Comparison of ENCODE assay signal across 18 cellular contexts in the genomic region with DNA sequence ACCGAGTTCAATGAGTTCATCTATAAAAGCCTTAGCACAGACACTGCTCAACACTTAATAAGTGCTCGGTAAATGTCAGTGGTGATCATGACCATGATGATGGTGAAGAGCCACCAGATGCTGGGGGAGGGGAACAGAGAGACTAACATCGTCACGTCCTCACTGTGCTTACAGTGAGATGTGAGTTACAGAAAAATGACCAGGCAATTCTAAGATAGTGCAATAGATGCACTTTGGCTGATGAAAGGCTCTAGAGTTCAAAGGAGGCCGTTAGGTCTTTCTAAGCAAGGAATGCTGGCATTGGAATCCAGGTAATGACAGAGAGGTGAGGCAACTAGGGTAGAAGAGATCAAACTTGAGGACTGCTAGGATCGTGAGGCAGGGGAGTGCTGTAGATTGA. TPM values are rescaled to one million over a fixed set of nuclear protein-coding genes. Genes with fewer than 3 reads are reported as not detected.
DNase-seq lines count a peak whose midpoint lies in the region; ATAC-seq, FAIRE-seq and TF ChIP-seq lines count a peak whose summit lies in the region.
"Had no signal": no experiment of that assay in that cellular context is flagged by ENCODE, and none has a peak within 500 bp of the region (broad histone marks: within the 10 kb centered on the region; RNA-seq: fewer than 3 reads in every experiment).

No MANE protein-coding gene starts in this region.

- no peak overlapping the region for H3K9ac ChIP-seq in mesenchymal stem cell (ENCODE audit: low read length)
- no peak overlapping the region for H3K9ac ChIP-seq in trophoblast cell (ENCODE audit: low read length)

- H3K27me3 ChIP-seq in GM23338 (ENCODE audit: insufficient read depth) (no peaks in the 10 kb centered on the region), bronchial epithelial cell (ENCODE audit: control insufficient read depth, insufficient read depth, low read length) (no peaks in the 10 kb centered on the region), mesenchymal stem cell (ENCODE audit: control insufficient read depth in 1 of 2, insufficient read depth in 1 of 2, low read length in 2 of 2) (no peaks in the 10 kb centered on the region), trophoblast cell (ENCODE audit: insufficient read depth, low read length) (no peaks in the 10 kb centered on the region)

- H2AK5ac ChIP-seq in mesenchymal stem cell (ENCODE audit: low read length, severe bottlenecking) (peak overlapping the region; percentile 15), trophoblast cell (ENCODE audit: low read length) (no peak overlapping the region)

- H3K9me3 Mint-ChIP-seq in GM23338: no peaks in the 10 kb centered on the region
- H3K9me3 Mint-ChIP-seq in immature natural killer cell: no peaks in the 10 kb centered on the region
- H3K9me3 Mint-ChIP-seq: CD4-positive, alpha-beta T cell had no signal

- peaks cover 3% of the 10 kb centered on the region; the same call in 1 of the 3 replicates for H3K36me3 Mint-ChIP-seq in GM23338 (ENCODE audit: low read depth)
- H3K36me3 Mint-ChIP-seq in immature natural killer cell: peaks cover 0 to 4% (median 0%) of the 10 kb centered on the region in 3 donors

- H3K4me1 ChIP-seq in GM23338 (ENCODE audit: insufficient read depth) (peaks cover 11% of the 10 kb centered on the region), mesenchymal stem cell (ENCODE audit: control insufficient read depth, insufficient read depth, low read depth, low read length) (peaks cover 12% of the 10 kb centered on the region), trophoblast cell (ENCODE audit: control insufficient read depth in 1 of 2, insufficient read depth in 2 of 2, low read length in 2 of 2) (peaks cover 4 to 7% of the 10 kb centered on the region in 2 experiments)

- no peak overlapping the region for H3K27ac ChIP-seq in GM23338 (ENCODE audit: low read depth)
- no peak overlapping the region for H3K27ac ChIP-seq in mesenchymal stem cell (ENCODE audit: low read length, poor library complexity, severe bottlenecking)
- H3K27ac ChIP-seq in trophoblast cell (ENCODE audit: low read depth, low read length): no peak overlapping the region

- ATAC-seq in GM23338: no peak
- ATAC-seq in GM19035 (IDR thresholded peaks at IDR 0.05; ENCODE audit: unreplicated experiment): no peak
- no peak for ATAC-seq in GM18498 (IDR thresholded peaks at IDR 0.05; ENCODE audit: unreplicated experiment)
- ATAC-seq: HCT116 had no signal

- H3K14ac ChIP-seq in mesenchymal stem cell (ENCODE audit: low read length in 2 of 2) (no peak overlapping the region), trophoblast cell (ENCODE audit: low read length) (no peak overlapping the region)

- no peak overlapping the region for H2BK15ac ChIP-seq in mesenchymal stem cell (ENCODE audit: low read depth, poor library complexity, severe bottlenecking)

- H2BK120ac ChIP-seq in mesenchymal stem cell (ENCODE audit: low read depth, low read length) (no peak overlapping the region), trophoblast cell (ENCODE audit: insufficient read depth, low read length, poor library complexity) (no peak overlapping the region)

- no peak overlapping the region for H3K4me2 ChIP-seq in GM23338
- H3K4me2 ChIP-seq in mesenchymal stem cell (ENCODE audit: low read length, poor library complexity, severe bottlenecking): no peak overlapping the region
- H3K4me2 ChIP-seq in trophoblast cell (ENCODE audit: low read length): no peak overlapping the region

- H3K79me1 ChIP-seq in mesenchymal stem cell (replicated peaks; ENCODE audit: low read length, poor library complexity, severe bottlenecking): peaks cover 12% of the 10 kb centered on the region
- H3K79me1 ChIP-seq in trophoblast cell (ENCODE audit: low read length): no peaks in the 10 kb centered on the region

- no peaks in the 10 kb centered on the region for H3K36me3 ChIP-seq in GM23338 (ENCODE audit: insufficient read depth)
- no peaks in the 10 kb centered on the region for H3K36me3 ChIP-seq in bronchial epithelial cell (ENCODE audit: control insufficient read depth, insufficient read depth, low read length)
- H3K36me3 ChIP-seq in mesenchymal stem cell (ENCODE audit: control insufficient read depth in 1 of 2, insufficient read depth in 2 of 2, low read depth in 1 of 2, low read length in 2 of 2): no peaks in the 10 kb centered on the region
- H3K36me3 ChIP-seq in trophoblast cell (ENCODE audit: control insufficient read depth in 1 of 2, insufficient read depth in 2 of 2, low read length in 2 of 2): no peaks in the 10 kb centered on the region

- FAIRE-seq in bronchial epithelial cell (lab: Jason Lieb, UNC): peak; percentile 55
- FAIRE-seq: A204.1, G401.6, GM12891, GM19239, HTR-8/SVneo had no signal

- TF ChIP-seq CTCF in GM23338 (conservative IDR thresholded peaks at IDR 0.05; ENCODE audit: low read depth in 2 of 2) (no peak), bronchial epithelial cell (IDR thresholded peaks at IDR 0.05; ENCODE audit: insufficient read depth, low read length, severe bottlenecking) (no peak)

- H3K27ac Mint-ChIP-seq in GM23338 (no peak overlapping the region), immature natural killer cell (no peak overlapping the region)
- H3K27ac Mint-ChIP-seq: B cell; CD4-positive, alpha-beta T cell had no signal

- no peak overlapping the region for H4K12ac ChIP-seq in trophoblast cell (ENCODE audit: low read depth, low read length)

- H2AFZ ChIP-seq in GM23338 (no peak overlapping the region), mesenchymal stem cell (ENCODE audit: low read depth, low read length) (no peak overlapping the region), trophoblast cell (ENCODE audit: insufficient read depth, low read length, poor library complexity) (no peak overlapping the region)

- no peaks in the 10 kb centered on the region for H3K27me3 Mint-ChIP-seq in GM23338 (ENCODE audit: insufficient read depth, low read depth, poor library complexity)
- H3K27me3 Mint-ChIP-seq in immature natural killer cell (ENCODE audit: low read depth in 3 of 3): no peaks in the 10 kb centered on the region
- H3K27me3 Mint-ChIP-seq: B cell; CD4-positive, alpha-beta T cell had no signal

- no peaks in the 10 kb centered on the region for H3K9me3 ChIP-seq in mesenchymal stem cell (ENCODE audit: control insufficient read depth, low read length)
- H3K9me3 ChIP-seq in trophoblast cell (ENCODE audit: insufficient read depth, low read depth, low read length): no peaks in the 10 kb centered on the region

- H3K23ac ChIP-seq in mesenchymal stem cell (ENCODE audit: low read length in 2 of 2) (no peak overlapping the region), trophoblast cell (ENCODE audit: low read length) (no peak overlapping the region)

- no peak overlapping the region for H3K4me3 Mint-ChIP-seq in GM23338
- H3K4me3 Mint-ChIP-seq in immature natural killer cell: no peak overlapping the region
- H3K4me3 Mint-ChIP-seq: B cell; CD4-positive, alpha-beta T cell had no signal

- DNase-seq in GM23338 (ENCODE audit: low spot score) (peak; percentile 20), bronchial epithelial cell (ENCODE audit: low read depth) (no peak), mesenchymal stem cell (no peak), trophoblast cell (peak; percentile 59 to 83), hippocampal formation (lab: John Stamatoyannopoulos, UW) (no peak), immature natural killer cell (no peak)
- DNase-seq: C1 segment of cervical spinal cord; CD4-positive, alpha-beta T cell; DMS79 had no signal

- H2BK12ac ChIP-seq in mesenchymal stem cell (ENCODE audit: low read length in 2 of 2) (no peak overlapping the region), trophoblast cell (ENCODE audit: low read length) (no peak overlapping the region)

- H4K20me1 ChIP-seq in GM23338 (replicated peaks; ENCODE audit: insufficient read depth): no peaks in the 10 kb centered on the region

- H3K79me2 ChIP-seq in GM23338 (replicated peaks; ENCODE audit: insufficient read depth) (peaks cover 28% of the 10 kb centered on the region), trophoblast cell (ENCODE audit: control insufficient read depth, insufficient read depth, low read length, poor library complexity) (no peaks in the 10 kb centered on the region)

- no peak overlapping the region for H3K4ac ChIP-seq in mesenchymal stem cell (ENCODE audit: low read depth in 1 of 2, low read length in 2 of 2)
- H3K4ac ChIP-seq in trophoblast cell (ENCODE audit: low read depth, low read length): no peak overlapping the region

- H3K4me3 ChIP-seq in GM23338: no peak overlapping the region
- H3K4me3 ChIP-seq in bronchial epithelial cell (ENCODE audit: low read depth, low read length): no peak overlapping the region
- no peak overlapping the region for H3K4me3 ChIP-seq in mesenchymal stem cell (ENCODE audit: insufficient read depth in 1 of 2, low read depth in 1 of 2, low read length in 2 of 2)
- no peak overlapping the region for H3K4me3 ChIP-seq in trophoblast cell (ENCODE audit: low read depth, low read length)

- WGBS in mesenchymal stem cell: 95% methylated on average over 5 of the region's 6 CpGs
- WGBS in trophoblast cell (ENCODE audit: extremely low coverage, insufficient coverage, insufficient read length): no CpG with 5 or more reads among the region's 6 CpGs

- H3K4me1 Mint-ChIP-seq in GM23338 (peaks cover 20% of the 10 kb centered on the region), immature natural killer cell (peaks cover 12 to 48% of the 10 kb centered on the region in 2 donors)
- H3K4me1 Mint-ChIP-seq: B cell had no signal

- H4K91ac ChIP-seq in mesenchymal stem cell (ENCODE audit: low read length) (no peak overlapping the region), trophoblast cell (ENCODE audit: low read depth, low read length) (no peak overlapping the region)

- no peaks in the 10 kb centered on the region for H3F3A ChIP-seq in GM23338 (replicated peaks; ENCODE audit: low read depth)

- H2BK5ac ChIP-seq in mesenchymal stem cell (ENCODE audit: low read depth, low read length, poor library complexity, severe bottlenecking) (no peak overlapping the region), trophoblast cell (ENCODE audit: low read depth, low read length, poor library complexity) (no peak overlapping the region)

- no peak overlapping the region for H3K18ac ChIP-seq in mesenchymal stem cell (ENCODE audit: low read depth in 1 of 2, low read length in 2 of 2)
- H3K18ac ChIP-seq in trophoblast cell (ENCODE audit: low read length): no peak overlapping the region

- H3K9me2 ChIP-seq in GM23338 (ENCODE audit: insufficient read depth): peaks cover 5% of the 10 kb centered on the region; the same call in 1 of the 2 replicates

- H4K8ac ChIP-seq in mesenchymal stem cell (ENCODE audit: low read length): no peak overlapping the region
- H4K8ac ChIP-seq in trophoblast cell (ENCODE audit: low read depth, low read length): no peak overlapping the region

TF ChIP-seq in GM23338, 12 proteins besides CTCF, POLR2A, EP300 and RAD21 (continues in another document):
- TF ChIP-seq ZNF114 (CRISPR knock-in tag; IDR thresholded peaks at IDR 0.05): no peak
- TF ChIP-seq POLR2AphosphoS5 (IDR thresholded peaks at IDR 0.05; ENCODE audit: low read depth): no peak
- no peak for TF ChIP-seq ZNF331 (CRISPR knock-in tag; IDR thresholded peaks at IDR 0.05; ENCODE audit: low read depth)

RNA-seq across cellular contexts. Expression of a gene that starts 36.7 kb away (rescaled TPM):
- 34.5 and 54.0 TPM in 2 replicates for total RNA-seq in GM23338 (2014; rRNA removed; shearing (Covaris generic))
- polyA plus RNA-seq in GM23338 (2016; fragmentation: Nextera tagmentation; extraction: Ambion mirVana) (12.1 and 13.0 TPM in 2 replicates), immature natural killer cell (10 to 100 TPM; 15.0 to 20.3 (median 16.2) TPM)
- total RNA-seq in bronchial epithelial cell: 13.7 and 19.1 TPM in 2 replicates
- polyA plus RNA-seq in mesenchymal stem cell (2013, experiment 1 of 2): 13.9 TPM
- 14.1 TPM for polyA plus RNA-seq in mesenchymal stem cell (2013, experiment 2 of 2)
- polyA plus RNA-seq in trophoblast cell (2013): 21.9 and 22.3 TPM in 2 replicates

Comparison
In these comparisons a context has a peak if more than half of its experiments do, and no peak if none do; other contexts are left out.
1. DNase-seq: peak in GM23338 (single experiment) and trophoblast cell (2 of 2); none in bronchial epithelial cell (single experiment), mesenchymal stem cell (single experiment), hippocampal formation (0 of 2) and immature natural killer cell (0 of 3).